ENCODE assay signal across 8 cellular contexts in the genomic region with DNA sequence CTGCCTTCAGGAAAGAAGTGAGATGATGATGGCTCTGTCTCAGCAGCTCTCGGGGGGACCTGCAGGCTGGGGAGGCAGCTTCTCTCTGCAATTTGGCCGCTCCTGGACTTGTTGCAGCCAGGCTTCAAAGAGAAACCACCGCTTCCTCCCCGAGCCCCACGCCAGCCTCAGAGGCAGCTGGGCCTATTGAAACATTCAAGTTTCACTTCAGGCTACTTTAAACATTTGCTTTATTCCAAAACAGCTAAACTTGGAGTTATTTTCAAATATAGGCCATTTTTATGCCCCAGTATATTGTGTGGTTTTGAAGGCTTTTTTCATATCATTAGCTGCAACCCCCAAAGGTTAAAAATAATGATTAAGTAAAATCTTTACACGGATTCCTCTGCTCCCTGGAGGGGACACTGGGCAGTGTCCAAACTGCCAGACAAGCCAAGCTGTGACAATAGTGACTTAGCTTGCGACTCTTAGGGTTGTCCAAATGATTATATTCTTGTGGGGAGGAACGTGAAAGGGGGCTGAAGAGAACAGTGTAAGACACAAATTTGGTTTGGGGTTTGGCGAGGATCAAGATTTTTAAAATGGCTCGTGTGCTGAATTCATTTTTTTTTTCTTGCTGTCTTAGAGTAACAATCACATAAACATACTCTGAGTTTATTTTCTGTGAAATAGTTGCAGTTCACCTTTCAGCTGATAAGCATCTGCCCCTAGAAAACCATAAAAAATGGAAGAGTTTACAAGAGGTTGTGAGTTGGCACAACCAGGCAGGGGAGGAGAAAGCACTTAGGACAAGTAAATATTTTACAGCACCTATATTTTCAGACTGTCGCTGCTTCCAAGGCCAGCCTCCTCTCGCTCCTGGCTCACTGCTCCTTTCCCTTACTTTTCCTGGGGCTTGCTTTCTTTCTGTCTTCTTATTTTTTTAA.
A peak's percentile ranks its signal among the peaks of the same experiment; 100 is the strongest.
DNase-seq lines count a peak whose midpoint lies in the region; ATAC-seq and TF ChIP-seq lines count a peak whose summit lies in the region.

No MANE protein-coding gene starts in this region.

- no peaks in the 10 kb centered on the region for H3K27me3 ChIP-seq in DND-41 (ENCODE audit: insufficient read depth, low read length, poor library complexity)
- H3K27me3 ChIP-seq in endocrine pancreas (ENCODE audit: control insufficient read depth, insufficient read depth, low read length): no peaks in the 10 kb centered on the region
- H3K27me3 ChIP-seq in naive thymus-derived CD4-positive, alpha-beta T cell (ENCODE audit: control insufficient read depth in 2 of 2, insufficient read depth in 2 of 2, low read length in 2 of 2): no peaks in the 10 kb centered on the region
- no peaks in the 10 kb centered on the region for H3K27me3 ChIP-seq in tibial artery
- no peaks in the 10 kb centered on the region for H3K27me3 ChIP-seq in PC-9 (ENCODE audit: insufficient read depth, low read depth)

- H3K4me1 Mint-ChIP-seq in naive thymus-derived CD4-positive, alpha-beta T cell: peaks cover 0 to 3% (median 0%) of the 10 kb centered on the region in 7 donors

- peak overlapping the region in 3 of 10 donors; percentile 24 to 62 (median 32) for H3K4me3 Mint-ChIP-seq in naive thymus-derived CD4-positive, alpha-beta T cell

- no peaks in the 10 kb centered on the region for H4K20me1 ChIP-seq in DND-41 (ENCODE audit: insufficient read depth, low read length)
- H4K20me1 ChIP-seq in PC-9 (ENCODE audit: insufficient read depth): no peaks in the 10 kb centered on the region

- no TSS peak for BruUV-seq in PC-9 (replicated peaks; lab: Mats Ljungman, UMichigan)

- TF ChIP-seq CTCF in DND-41 (IDR thresholded peaks at IDR 0.05; ENCODE audit: borderline replicate concordance, extremely low read depth, low read length, poor library complexity, severe bottlenecking) (no peak), tibial artery (IDR thresholded peaks at IDR 0.05) (no peak), PC-9 (conservative IDR thresholded peaks at IDR 0.05) (no peak)

- ATAC-seq in DND-41 (ENCODE audit: insufficient read depth, low read depth): peak; percentile 84
- peak; percentile 89 for ATAC-seq in GM21360 (IDR thresholded peaks at IDR 0.05; ENCODE audit: unreplicated experiment)
- ATAC-seq in naive thymus-derived CD4-positive, alpha-beta T cell: peak; percentile 76

- H3K27me3 Mint-ChIP-seq in naive thymus-derived CD4-positive, alpha-beta T cell: peaks cover 0 to 13% (median 0%) of the 10 kb centered on the region in 5 donors

- intact Hi-C loops in naive thymus-derived CD4-positive, alpha-beta T cell (cut with micrococcal nuclease): loop anchor here (1.0 to 10.0 kb wide), 5 partner anchors 11 to 516 kb away; a partner anchor contains a TSS
- intact Hi-C loops in tibial artery (cut with DNase I; ENCODE audit: low total_unique reads) (no loop called here), PC-9 (cut with micrococcal nuclease; ENCODE audit: unreplicated experiment) (no loop called here)

- no peaks in the 10 kb centered on the region for H3K36me3 Mint-ChIP-seq in naive thymus-derived CD4-positive, alpha-beta T cell

- peaks cover 3% of the 10 kb centered on the region; the same call in 1 of the 2 replicates for H3K36me3 ChIP-seq in DND-41 (ENCODE audit: insufficient read depth, low read length)
- no peaks in the 10 kb centered on the region for H3K36me3 ChIP-seq in endocrine pancreas (ENCODE audit: control insufficient read depth, insufficient read depth, low read length)
- no peaks in the 10 kb centered on the region for H3K36me3 ChIP-seq in naive thymus-derived CD4-positive, alpha-beta T cell (ENCODE audit: control insufficient read depth in 2 of 3, insufficient read depth in 3 of 3, low read length in 3 of 3)
- no peaks in the 10 kb centered on the region for H3K36me3 ChIP-seq in tibial artery
- no peaks in the 10 kb centered on the region for H3K36me3 ChIP-seq in PC-9 (ENCODE audit: low read depth)

- H3K9me2 ChIP-seq in PC-9 (ENCODE audit: insufficient read depth): no peaks in the 10 kb centered on the region

- H2AFZ ChIP-seq in DND-41 (ENCODE audit: low read depth, low read length) (peak overlapping the region; percentile 62), PC-9 (no peak overlapping the region)

- peak overlapping the region in 1 of 9 donors; percentile 25 for H3K27ac Mint-ChIP-seq in naive thymus-derived CD4-positive, alpha-beta T cell

- H3F3A ChIP-seq in PC-9 (ENCODE audit: insufficient read depth, low read depth): no peaks in the 10 kb centered on the region

- POLR2A ChIA-PET in naive thymus-derived CD4-positive, alpha-beta T cell (lab: Charles Lee): interaction anchor here (0.7 to 1.0 kb wide), 2 partner anchors 13 to 80 kb away, joined by 3 to 5 read pairs; no protein-coding TSS in a partner anchor
- POLR2A ChIA-PET in PC-9 (lab: Charles Lee; ENCODE audit: unreplicated experiment): no interaction called here

- peaks cover 9% of the 10 kb centered on the region for H3K9me3 ChIP-seq in DND-41 (ENCODE audit: insufficient read depth, low read length, severe bottlenecking)
- no peaks in the 10 kb centered on the region for H3K9me3 ChIP-seq in endocrine pancreas (ENCODE audit: control insufficient read depth, low read length)
- H3K9me3 ChIP-seq in naive thymus-derived CD4-positive, alpha-beta T cell (ENCODE audit: control insufficient read depth in 2 of 3, low read length in 3 of 3): no peaks in the 10 kb centered on the region
- H3K9me3 ChIP-seq in tibial artery: peaks cover 0 to 6% (median 0%) of the 10 kb centered on the region in 3 donors
- no peaks in the 10 kb centered on the region; the same call in 1 of the 2 replicates for H3K9me3 ChIP-seq in PC-9 (ENCODE audit: insufficient read depth, low read depth)

- H3K79me2 ChIP-seq in DND-41 (ENCODE audit: insufficient read depth, low read length) (no peaks in the 10 kb centered on the region), PC-9 (ENCODE audit: low read depth) (no peaks in the 10 kb centered on the region)

- H3K9ac ChIP-seq in DND-41 (ENCODE audit: low read depth, low read length): peak overlapping the region; percentile 63
- H3K9ac ChIP-seq in endocrine pancreas (ENCODE audit: control insufficient read depth, insufficient read depth, low read length): peak overlapping the region; percentile 33

- H3K4me3 ChIP-seq in DND-41 (ENCODE audit: low read depth in 1 of 2, low read length in 2 of 2) (peak overlapping the region; percentile 2 to 49; a peak in 3 of 4 replicates), endocrine pancreas (ENCODE audit: control insufficient read depth, insufficient read depth, low read length) (peak overlapping the region; percentile 34), tibial artery (peak overlapping the region; percentile 34 to 43), PC-9 (no peak overlapping the region)
- peak overlapping the region; percentile 22 for H3K4me3 ChIP-seq in naive thymus-derived CD4-positive, alpha-beta T cell (ENCODE audit: low read length)

- DNase-seq in DND-41: peak; percentile 90
- peak; percentile 37 for DNase-seq in HT1080 (ENCODE audit: low read depth)
- DNase-seq in activated CD4-positive, alpha-beta T cell treated with anti-CD3 and anti-CD28 coated beads for 4 hours: peak; percentile 29 to 30
- DNase-seq in naive thymus-derived CD4-positive, alpha-beta T cell: peak in 7 of 9 donors; percentile 11 to 41 (median 27)
- peak; percentile 59 to 78 for DNase-seq in tibial artery
- no peak for DNase-seq in PC-9

- CTCF ChIA-PET in naive thymus-derived CD4-positive, alpha-beta T cell (lab: Charles Lee): interaction anchor here (0.5 to 0.6 kb wide), 2 partner anchors 447 to 550 kb away, joined by 4 to 5 read pairs; no protein-coding TSS in a partner anchor
- CTCF ChIA-PET in PC-9 (lab: Charles Lee): no interaction called here

- H3K9me3 Mint-ChIP-seq in naive thymus-derived CD4-positive, alpha-beta T cell: peaks cover 0 to 9% (median 2%) of the 10 kb centered on the region in 11 donors

- H3K4me2 ChIP-seq in DND-41 (ENCODE audit: insufficient read depth, low read length) (peak overlapping the region; percentile 76), PC-9 (no peak overlapping the region)

- peaks cover 58% of the 10 kb centered on the region for H3K4me1 ChIP-seq in DND-41 (ENCODE audit: insufficient read depth, low read length)
- peaks cover 10% of the 10 kb centered on the region for H3K4me1 ChIP-seq in endocrine pancreas (ENCODE audit: control insufficient read depth, insufficient read depth, low read length)
- peaks cover 15 to 16% of the 10 kb centered on the region in 2 donors for H3K4me1 ChIP-seq in naive thymus-derived CD4-positive, alpha-beta T cell (ENCODE audit: control insufficient read depth in 2 of 2, insufficient read depth in 2 of 2, low read length in 2 of 2)
- peaks cover 0 to 18% (median 10%) of the 10 kb centered on the region in 4 donors for H3K4me1 ChIP-seq in tibial artery
- H3K4me1 ChIP-seq in PC-9 (replicated peaks; ENCODE audit: insufficient read depth): 0 out of 2 replicates have a peak, but pooled peaks cover 4% of the 10 kb centered on the region

- H3K27ac ChIP-seq in DND-41 (ENCODE audit: low read length) (peak overlapping the region; percentile 95), tibial artery (peak overlapping the region; percentile 58 to 78), PC-9 (no peak overlapping the region)
- peak overlapping the region; percentile 34 for H3K27ac ChIP-seq in naive thymus-derived CD4-positive, alpha-beta T cell (ENCODE audit: low read depth, low read length)

Comparison
In these comparisons a context has a peak if more than half of its experiments do, and no peak if none do; other contexts are left out.
1. DNase-seq: peak in DND-41 (single experiment), HT1080 (single experiment), activated CD4-positive, alpha-beta T cell treated with anti-CD3 and anti-CD28 coated beads for 4 hours (2 of 2), naive thymus-derived CD4-positive, alpha-beta T cell (7 of 9) and tibial artery (2 of 2); none in PC-9 (0 of 2).
2. intact Hi-C loops: an anchor here in naive thymus-derived CD4-positive, alpha-beta T cell (1.0 to 10.0 kb wide); none called in tibial artery and PC-9.
3. Peak in every context shown above with its lines, with median percentiles within 50 percentile points of each other: ATAC-seq.